9 cellular contexts compared by ENCODE assay signal in genomic region chr9:127965953-127966352, GRCh38. TPM values are rescaled to one million over a fixed set of nuclear protein-coding genes. Genes with fewer than 3 reads are reported as not detected.
A peak's percentile ranks its signal among the peaks of the same experiment; 100 is the strongest.
DNase-seq lines count a peak whose midpoint lies in the region; ATAC-seq and TF ChIP-seq lines count a peak whose summit lies in the region.
"Had no signal": no experiment of that assay in that cellular context is flagged by ENCODE, and none has a peak within 500 bp of the region (broad histone marks: within the 10 kb centered on the region; RNA-seq: fewer than 3 reads in every experiment).

No MANE protein-coding gene starts in this region.

- no peak for TF ChIP-seq CTCF in sigmoid colon (IDR thresholded peaks at IDR 0.05)

- H3K4me1 ChIP-seq in sigmoid colon, result peaks cover 0 to 100% (median 99%) of the 10 kb centered on the region in 4 donors

- H3K4me1 Mint-ChIP-seq in T-helper 17 cell, result peaks cover 85% of the 10 kb centered on the region

- ATAC-seq in T-helper 17 cell (no peak), left cardiac atrium (peak; percentile 4 to 17)

- H3K27ac Mint-ChIP-seq in T-helper 17 cell, result peak overlapping the region; percentile 99

- peak overlapping the region; percentile 85 for H3K4me3 Mint-ChIP-seq in T-helper 17 cell

- DNase-seq in GM03348 (ENCODE audit: low spot score) (peak; percentile 52), T-helper 17 cell (no peak), left cardiac atrium (no peak), sigmoid colon (no peak), DMS79 treated with DMSO at 0.1 percent for 48 hours (lab: John Stamatoyannopoulos, UW) (no peak), islet precursor cell (no peak)
- no peak for DNase-seq in stimulated activated CD4-positive, alpha-beta T cell treated with anti-CD3 and anti-CD28 coated beads, Interleukin-2, amount 100 ng/mL, for 24 hours
- DNase-seq in activated CD4-positive, alpha-beta T cell treated with anti-CD3 and anti-CD28 coated beads, Interleukin-2, amount 50 U/mL, for 1 hour, result no peak
- DNase-seq: activated CD8-positive, alpha-beta memory T cell treated with anti-CD3 and anti-CD28 coated beads, Interleukin-2, amount 50 U/mL, for 48 hours had no signal

- peaks cover 4% of the 10 kb centered on the region for H3K36me3 Mint-ChIP-seq in T-helper 17 cell (ENCODE audit: low read depth)

- no peak for TF ChIP-seq POLR2A in sigmoid colon (IDR thresholded peaks at IDR 0.05)

- TF ChIP-seq EP300 in sigmoid colon (IDR thresholded peaks at IDR 0.05), result no peak

- H3K27me3 ChIP-seq in sigmoid colon, result no peaks in the 10 kb centered on the region

- H3K27me3 Mint-ChIP-seq in T-helper 17 cell, result no peaks in the 10 kb centered on the region

- WGBS in sigmoid colon, 2 donors, result 30 to 60% methylated on average over 6 of the region's 6 CpGs

- intact Hi-C loops in left cardiac atrium (cut with DNase I) (no loop called here), sigmoid colon (cut with DNase I) (no loop called here)

- no peaks in the 10 kb centered on the region for H3K36me3 ChIP-seq in sigmoid colon

- peak overlapping the region in 1 of 4 donors; percentile 26 for H3K4me3 ChIP-seq in sigmoid colon

- H3K27ac ChIP-seq in sigmoid colon, result peak overlapping the region; percentile 94 to 99 (median 96)

- H3K9me3 ChIP-seq in T-helper 17 cell (ENCODE audit: control insufficient read depth, low read length, poor library complexity, severe bottlenecking), result no peaks in the 10 kb centered on the region
- H3K9me3 ChIP-seq in sigmoid colon, result no peaks in the 10 kb centered on the region

RNA-seq across cellular contexts. Expression of gene EEIG1, which starts 14.8 kb away (rescaled TPM):
- 100 to 1,000 TPM; 254 to 268 TPM for total RNA-seq in T-helper 17 cell
- 10 to 100 TPM; 24.9 to 27.3 TPM for total RNA-seq in left cardiac atrium
- total RNA-seq in sigmoid colon, result 10 to 100 TPM; 10.9 to 32.7 (median 19.2) TPM
- polyA plus RNA-seq in sigmoid colon, result 10 to 100 TPM; 69.1 to 92.0 (median 77.0) TPM

RNA-seq across cellular contexts. Expression of gene DPM2, which starts 28.3 kb away (rescaled TPM):
- total RNA-seq in T-helper 17 cell, result 10 to 100 TPM; 23.3 to 26.2 TPM
- 10 to 100 TPM; 14.7 to 18.3 TPM for total RNA-seq in left cardiac atrium
- total RNA-seq in sigmoid colon, result 10 to 100 TPM in 2 of 4 donors, 1 to 10 TPM in 2; 6.0 to 11.9 (median 9.7) TPM
- 10 to 100 TPM; 17.3 to 41.9 (median 24.6) TPM for polyA plus RNA-seq in sigmoid colon

RNA-seq across cellular contexts. Expression of gene PIP5KL1, which starts 35.4 kb away (rescaled TPM):
- 1 to 10 TPM; 2.1 to 2.3 TPM for total RNA-seq in T-helper 17 cell
- total RNA-seq in left cardiac atrium, result under 1 TPM; 0.50 to 0.99 TPM
- 1 to 10 TPM in 3 of 4 donors, under 1 TPM in 1; 0.16 to 4.2 (median 2.6) TPM for total RNA-seq in sigmoid colon
- 1 to 10 TPM in 1 of 3 donors, under 1 TPM in 1, not detected in 1; 0.70 to 1.8 TPM for polyA plus RNA-seq in sigmoid colon

RNA-seq across cellular contexts. Expression of gene ST6GALNAC4, which starts 49.1 kb away (rescaled TPM):
- total RNA-seq in T-helper 17 cell (10 to 100 TPM; 18.5 to 22.1 TPM), left cardiac atrium (10 to 100 TPM; 35.8 to 49.9 TPM), sigmoid colon (10 to 100 TPM; 22.8 to 27.7 (median 25.5) TPM)
- polyA plus RNA-seq in sigmoid colon, result 10 to 100 TPM; 25.2 to 51.1 (median 37.7) TPM

Comparison
In these comparisons a context has a peak if more than half of its experiments do, and no peak if none do; other contexts are left out.
1. RNA of gene EEIG1, which starts 14.8 kb away (total RNA-seq): 254 to 268 TPM in T-helper 17 cell; 24.9 to 27.3 TPM in left cardiac atrium and 10.9 to 32.7 TPM in sigmoid colon; every median in the first group is over 4 times any median in the second.